Comparison of ENCODE assay signal across 1 cellular context in the genomic region with DNA sequence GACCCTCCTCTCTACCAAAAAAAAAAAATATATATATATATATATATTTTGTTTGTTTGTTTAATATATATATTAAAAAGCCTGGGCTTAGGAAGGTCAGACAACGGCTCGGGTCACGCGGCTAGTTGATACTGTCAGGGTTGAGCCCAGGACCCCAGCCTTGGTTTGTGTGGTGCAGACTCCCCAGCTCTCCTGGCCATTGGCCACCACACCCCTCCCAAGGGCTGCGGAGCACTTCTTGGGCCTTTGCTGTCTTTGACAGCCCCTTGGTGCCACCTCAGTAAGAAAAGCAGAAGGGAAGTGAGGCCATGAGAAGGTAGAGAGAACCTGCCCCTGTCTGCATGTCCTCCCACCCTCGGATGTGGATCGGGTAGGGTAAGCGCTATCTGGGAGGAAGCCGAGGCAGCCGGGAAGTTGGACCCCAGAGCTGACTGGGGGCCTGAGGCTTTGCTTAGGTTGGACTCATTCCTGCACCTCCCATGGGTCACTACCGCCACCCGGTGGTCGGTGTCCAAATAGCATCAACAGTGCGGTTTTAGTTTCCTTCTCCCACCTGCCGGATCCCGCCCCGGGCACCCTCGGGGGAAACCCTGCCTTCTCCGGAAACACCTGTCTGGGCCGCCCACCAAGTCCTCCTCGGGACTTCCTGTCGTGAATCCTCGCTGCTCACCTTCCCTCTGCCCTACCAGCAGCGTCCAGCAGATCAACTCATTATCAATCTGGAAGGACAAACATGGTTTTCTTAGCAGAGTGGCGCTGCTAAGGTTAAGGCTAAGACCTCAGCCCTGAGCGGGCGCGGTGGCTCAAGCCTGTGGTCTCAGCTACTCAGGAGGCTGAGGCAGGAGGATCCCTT.
TF ChIP-seq lines count a peak whose summit lies in the region.

No MANE protein-coding gene starts in this region.

TF ChIP-seq in HepG2, 621 proteins besides CTCF, POLR2A, EP300 and RAD21 (continued from another document and continues in another):
- TF ChIP-seq TAF15 (IDR thresholded peaks at IDR 0.05; ENCODE audit: low read depth, low read length, poor library complexity, severe bottlenecking) (no peak), MIXL1 (CRISPR knock-in tag; IDR thresholded peaks at IDR 0.05) (no peak), PHF20 (CRISPR knock-in tag; IDR thresholded peaks at IDR 0.05) (no peak), ASH2L (IDR thresholded peaks at IDR 0.05; ENCODE audit: insufficient read length, low read depth, low read length) (peak; percentile 25), ZFP90 (CRISPR knock-in tag; IDR thresholded peaks at IDR 0.05; ENCODE audit: borderline replicate concordance) (no peak), ZNF335 (CRISPR knock-in tag; IDR thresholded peaks at IDR 0.05) (no peak), RFXAP (CRISPR knock-in tag; IDR thresholded peaks at IDR 0.05; ENCODE audit: borderline replicate concordance) (0 out of 2 replicates have a peak, but pooled peaks have one; percentile 45), FOXA3 (CRISPR knock-in tag; IDR thresholded peaks at IDR 0.05) (peak; percentile 57), U2AF1 (optimal IDR thresholded peaks at IDR 0.05; ENCODE audit: low read depth, low read length) (no peak), ZNF572 (CRISPR knock-in tag; IDR thresholded peaks at IDR 0.05) (peak; percentile 38; the same call in 1 of the 2 replicates), PLRG1 (conservative IDR thresholded peaks at IDR 0.05) (no peak), ZNF33A (CRISPR knock-in tag; IDR thresholded peaks at IDR 0.05; ENCODE audit: borderline replicate concordance) (no peak), ZNF253 (CRISPR knock-in tag; IDR thresholded peaks at IDR 0.05; ENCODE audit: borderline replicate concordance) (no peak), CBX5 (CRISPR knock-in tag; IDR thresholded peaks at IDR 0.05; ENCODE audit: borderline replicate concordance) (peak; percentile 54; the same call in 1 of the 2 replicates), ARNT2 (CRISPR knock-in tag; IDR thresholded peaks at IDR 0.05; ENCODE audit: low read depth) (0 out of 2 replicates have a peak, but pooled peaks have one; percentile 48), EEA1 (CRISPR knock-in tag; IDR thresholded peaks at IDR 0.05; ENCODE audit: borderline replicate concordance) (no peak), MYC (CRISPR knock-in tag; IDR thresholded peaks at IDR 0.05; ENCODE audit: borderline replicate concordance) (no peak), JDP2 (CRISPR knock-in tag; IDR thresholded peaks at IDR 0.05; ENCODE audit: borderline replicate concordance) (no peak), NFRKB (IDR thresholded peaks at IDR 0.05) (no peak), TEAD2 (CRISPR knock-in tag; IDR thresholded peaks at IDR 0.05) (no peak), TARDBP (CRISPR knock-in tag; IDR thresholded peaks at IDR 0.05) (no peak), SOX13 (IDR thresholded peaks at IDR 0.05) (no peak), SOX13 (CRISPR knock-in tag; conservative IDR thresholded peaks at IDR 0.05 in 1 of 2, IDR thresholded peaks at IDR 0.05 in 1 of 2) (no peak), NONO (IDR thresholded peaks at IDR 0.05) (no peak), NONO (CRISPR knock-in tag; conservative IDR thresholded peaks at IDR 0.05) (no peak), SETDB1 (CRISPR knock-in tag; IDR thresholded peaks at IDR 0.05; ENCODE audit: borderline replicate concordance) (no peak), ADNP (CRISPR knock-in tag; IDR thresholded peaks at IDR 0.05) (no peak), SIN3B (IDR thresholded peaks at IDR 0.05; ENCODE audit: low read length) (no peak), MAF1 (CRISPR knock-in tag; IDR thresholded peaks at IDR 0.05; ENCODE audit: borderline replicate concordance) (no peak), ZNF782 (CRISPR knock-in tag; IDR thresholded peaks at IDR 0.05; ENCODE audit: borderline replicate concordance) (no peak), HDAC2 (CRISPR knock-in tag; IDR thresholded peaks at IDR 0.05) (peak; percentile 49; the same call in 1 of the 2 replicates), HIVEP1 (CRISPR knock-in tag; IDR thresholded peaks at IDR 0.05) (peak; percentile 71; the same call in 1 of the 2 replicates), TOE1 (CRISPR knock-in tag; IDR thresholded peaks at IDR 0.05) (0 out of 2 replicates have a peak, but pooled peaks have one; percentile 45)
- TF ChIP-seq, protein P1, sequence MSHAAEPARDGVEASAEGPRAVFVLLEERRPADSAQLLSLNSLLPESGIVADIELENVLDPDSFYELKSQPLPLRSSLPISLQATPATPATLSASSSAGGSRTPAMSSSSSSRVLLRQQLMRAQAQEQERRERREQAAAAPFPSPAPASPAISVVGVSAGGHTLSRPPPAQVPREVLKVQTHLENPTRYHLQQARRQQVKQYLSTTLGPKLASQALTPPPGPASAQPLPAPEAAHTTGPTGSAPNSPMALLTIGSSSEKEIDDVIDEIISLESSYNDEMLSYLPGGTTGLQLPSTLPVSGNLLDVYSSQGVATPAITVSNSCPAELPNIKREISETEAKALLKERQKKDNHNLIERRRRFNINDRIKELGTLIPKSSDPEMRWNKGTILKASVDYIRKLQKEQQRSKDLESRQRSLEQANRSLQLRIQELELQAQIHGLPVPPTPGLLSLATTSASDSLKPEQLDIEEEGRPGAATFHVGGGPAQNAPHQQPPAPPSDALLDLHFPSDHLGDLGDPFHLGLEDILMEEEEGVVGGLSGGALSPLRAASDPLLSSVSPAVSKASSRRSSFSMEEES (CRISPR knock-in tag; IDR thresholded peaks at IDR 0.05): no peak
- TF ChIP-seq, protein P2, sequence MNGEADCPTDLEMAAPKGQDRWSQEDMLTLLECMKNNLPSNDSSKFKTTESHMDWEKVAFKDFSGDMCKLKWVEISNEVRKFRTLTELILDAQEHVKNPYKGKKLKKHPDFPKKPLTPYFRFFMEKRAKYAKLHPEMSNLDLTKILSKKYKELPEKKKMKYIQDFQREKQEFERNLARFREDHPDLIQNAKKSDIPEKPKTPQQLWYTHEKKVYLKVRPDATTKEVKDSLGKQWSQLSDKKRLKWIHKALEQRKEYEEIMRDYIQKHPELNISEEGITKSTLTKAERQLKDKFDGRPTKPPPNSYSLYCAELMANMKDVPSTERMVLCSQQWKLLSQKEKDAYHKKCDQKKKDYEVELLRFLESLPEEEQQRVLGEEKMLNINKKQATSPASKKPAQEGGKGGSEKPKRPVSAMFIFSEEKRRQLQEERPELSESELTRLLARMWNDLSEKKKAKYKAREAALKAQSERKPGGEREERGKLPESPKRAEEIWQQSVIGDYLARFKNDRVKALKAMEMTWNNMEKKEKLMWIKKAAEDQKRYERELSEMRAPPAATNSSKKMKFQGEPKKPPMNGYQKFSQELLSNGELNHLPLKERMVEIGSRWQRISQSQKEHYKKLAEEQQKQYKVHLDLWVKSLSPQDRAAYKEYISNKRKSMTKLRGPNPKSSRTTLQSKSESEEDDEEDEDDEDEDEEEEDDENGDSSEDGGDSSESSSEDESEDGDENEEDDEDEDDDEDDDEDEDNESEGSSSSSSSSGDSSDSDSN (CRISPR knock-in tag; IDR thresholded peaks at IDR 0.05): 0 out of 2 replicates have a peak, but pooled peaks have one; percentile 27
- TF ChIP-seq, protein P3, sequence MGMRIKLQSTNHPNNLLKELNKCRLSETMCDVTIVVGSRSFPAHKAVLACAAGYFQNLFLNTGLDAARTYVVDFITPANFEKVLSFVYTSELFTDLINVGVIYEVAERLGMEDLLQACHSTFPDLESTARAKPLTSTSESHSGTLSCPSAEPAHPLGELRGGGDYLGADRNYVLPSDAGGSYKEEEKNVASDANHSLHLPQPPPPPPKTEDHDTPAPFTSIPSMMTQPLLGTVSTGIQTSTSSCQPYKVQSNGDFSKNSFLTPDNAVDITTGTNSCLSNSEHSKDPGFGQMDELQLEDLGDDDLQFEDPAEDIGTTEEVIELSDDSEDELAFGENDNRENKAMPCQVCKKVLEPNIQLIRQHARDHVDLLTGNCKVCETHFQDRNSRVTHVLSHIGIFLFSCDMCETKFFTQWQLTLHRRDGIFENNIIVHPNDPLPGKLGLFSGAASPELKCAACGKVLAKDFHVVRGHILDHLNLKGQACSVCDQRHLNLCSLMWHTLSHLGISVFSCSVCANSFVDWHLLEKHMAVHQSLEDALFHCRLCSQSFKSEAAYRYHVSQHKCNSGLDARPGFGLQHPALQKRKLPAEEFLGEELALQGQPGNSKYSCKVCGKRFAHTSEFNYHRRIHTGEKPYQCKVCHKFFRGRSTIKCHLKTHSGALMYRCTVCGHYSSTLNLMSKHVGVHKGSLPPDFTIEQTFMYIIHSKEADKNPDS (CRISPR knock-in tag; IDR thresholded peaks at IDR 0.05): no peak
- TF ChIP-seq, protein P4, sequence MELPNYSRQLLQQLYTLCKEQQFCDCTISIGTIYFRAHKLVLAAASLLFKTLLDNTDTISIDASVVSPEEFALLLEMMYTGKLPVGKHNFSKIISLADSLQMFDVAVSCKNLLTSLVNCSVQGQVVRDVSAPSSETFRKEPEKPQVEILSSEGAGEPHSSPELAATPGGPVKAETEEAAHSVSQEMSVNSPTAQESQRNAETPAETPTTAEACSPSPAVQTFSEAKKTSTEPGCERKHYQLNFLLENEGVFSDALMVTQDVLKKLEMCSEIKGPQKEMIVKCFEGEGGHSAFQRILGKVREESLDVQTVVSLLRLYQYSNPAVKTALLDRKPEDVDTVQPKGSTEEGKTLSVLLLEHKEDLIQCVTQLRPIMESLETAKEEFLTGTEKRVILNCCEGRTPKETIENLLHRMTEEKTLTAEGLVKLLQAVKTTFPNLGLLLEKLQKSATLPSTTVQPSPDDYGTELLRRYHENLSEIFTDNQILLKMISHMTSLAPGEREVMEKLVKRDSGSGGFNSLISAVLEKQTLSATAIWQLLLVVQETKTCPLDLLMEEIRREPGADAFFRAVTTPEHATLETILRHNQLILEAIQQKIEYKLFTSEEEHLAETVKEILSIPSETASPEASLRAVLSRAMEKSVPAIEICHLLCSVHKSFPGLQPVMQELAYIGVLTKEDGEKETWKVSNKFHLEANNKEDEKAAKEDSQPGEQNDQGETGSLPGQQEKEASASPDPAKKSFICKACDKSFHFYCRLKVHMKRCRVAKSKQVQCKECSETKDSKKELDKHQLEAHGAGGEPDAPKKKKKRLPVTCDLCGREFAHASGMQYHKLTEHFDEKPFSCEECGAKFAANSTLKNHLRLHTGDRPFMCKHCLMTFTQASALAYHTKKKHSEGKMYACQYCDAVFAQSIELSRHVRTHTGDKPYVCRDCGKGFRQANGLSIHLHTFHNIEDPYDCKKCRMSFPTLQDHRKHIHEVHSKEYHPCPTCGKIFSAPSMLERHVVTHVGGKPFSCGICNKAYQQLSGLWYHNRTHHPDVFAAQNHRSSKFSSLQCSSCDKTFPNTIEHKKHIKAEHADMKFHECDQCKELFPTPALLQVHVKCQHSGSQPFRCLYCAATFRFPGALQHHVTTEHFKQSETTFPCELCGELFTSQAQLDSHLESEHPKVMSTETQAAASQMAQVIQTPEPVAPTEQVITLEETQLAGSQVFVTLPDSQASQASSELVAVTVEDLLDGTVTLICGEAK (IDR thresholded peaks at IDR 0.05): no peak
- TF ChIP-seq, protein P4 (CRISPR knock-in tag; IDR thresholded peaks at IDR 0.05): peak; percentile 76; the same call in 1 of the 2 replicates
- TF ChIP-seq, protein P5, sequence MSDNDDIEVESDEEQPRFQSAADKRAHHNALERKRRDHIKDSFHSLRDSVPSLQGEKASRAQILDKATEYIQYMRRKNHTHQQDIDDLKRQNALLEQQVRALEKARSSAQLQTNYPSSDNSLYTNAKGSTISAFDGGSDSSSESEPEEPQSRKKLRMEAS (IDR thresholded peaks at IDR 0.05): peak; percentile 36; the same call in 1 of the 2 replicates
- TF ChIP-seq, protein P6, sequence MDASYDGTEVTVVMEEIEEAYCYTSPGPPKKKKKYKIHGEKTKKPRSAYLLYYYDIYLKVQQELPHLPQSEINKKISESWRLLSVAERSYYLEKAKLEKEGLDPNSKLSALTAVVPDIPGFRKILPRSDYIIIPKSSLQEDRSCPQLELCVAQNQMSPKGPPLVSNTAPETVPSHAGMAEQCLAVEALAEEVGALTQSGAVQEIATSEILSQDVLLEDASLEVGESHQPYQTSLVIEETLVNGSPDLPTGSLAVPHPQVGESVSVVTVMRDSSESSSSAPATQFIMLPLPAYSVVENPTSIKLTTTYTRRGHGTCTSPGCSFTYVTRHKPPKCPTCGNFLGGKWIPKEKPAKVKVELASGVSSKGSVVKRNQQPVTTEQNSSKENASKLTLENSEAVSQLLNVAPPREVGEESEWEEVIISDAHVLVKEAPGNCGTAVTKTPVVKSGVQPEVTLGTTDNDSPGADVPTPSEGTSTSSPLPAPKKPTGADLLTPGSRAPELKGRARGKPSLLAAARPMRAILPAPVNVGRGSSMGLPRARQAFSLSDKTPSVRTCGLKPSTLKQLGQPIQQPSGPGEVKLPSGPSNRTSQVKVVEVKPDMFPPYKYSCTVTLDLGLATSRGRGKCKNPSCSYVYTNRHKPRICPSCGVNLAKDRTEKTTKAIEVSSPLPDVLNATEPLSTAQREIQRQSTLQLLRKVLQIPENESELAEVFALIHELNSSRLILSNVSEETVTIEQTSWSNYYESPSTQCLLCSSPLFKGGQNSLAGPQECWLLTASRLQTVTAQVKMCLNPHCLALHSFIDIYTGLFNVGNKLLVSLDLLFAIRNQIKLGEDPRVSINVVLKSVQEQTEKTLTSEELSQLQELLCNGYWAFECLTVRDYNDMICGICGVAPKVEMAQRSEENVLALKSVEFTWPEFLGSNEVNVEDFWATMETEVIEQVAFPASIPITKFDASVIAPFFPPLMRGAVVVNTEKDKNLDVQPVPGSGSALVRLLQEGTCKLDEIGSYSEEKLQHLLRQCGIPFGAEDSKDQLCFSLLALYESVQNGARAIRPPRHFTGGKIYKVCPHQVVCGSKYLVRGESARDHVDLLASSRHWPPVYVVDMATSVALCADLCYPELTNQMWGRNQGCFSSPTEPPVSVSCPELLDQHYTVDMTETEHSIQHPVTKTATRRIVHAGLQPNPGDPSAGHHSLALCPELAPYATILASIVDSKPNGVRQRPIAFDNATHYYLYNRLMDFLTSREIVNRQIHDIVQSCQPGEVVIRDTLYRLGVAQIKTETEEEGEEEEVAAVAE (CRISPR knock-in tag; IDR thresholded peaks at IDR 0.05; ENCODE audit: borderline replicate concordance): no peak
